1 cellular context compared by ENCODE assay signal in genomic region chr10:133308431-133309110, GRCh38.
TF ChIP-seq lines count a peak whose summit lies in the region.

Gene TUBGCP2 (minus strand): TSS chr10:133308872. CDS start chr10:133302941, 5,931 bp downstream.
Gene ZNF511 (plus strand): TSS chr10:133308914. CDS start chr10:133308944, 30 bp downstream.

TF ChIP-seq in WTC11, 78 proteins besides CTCF, POLR2A, EP300 and RAD21 (continued from another document):
- TF ChIP-seq ATF3 (CRISPR knock-in tag; conservative IDR thresholded peaks at IDR 0.05) (no peak), SP1 (CRISPR knock-in tag; conservative IDR thresholded peaks at IDR 0.05) (peak; percentile 83), TP53 (CRISPR knock-in tag; IDR thresholded peaks at IDR 0.05) (0 out of 2 replicates have a peak, but pooled peaks have one; percentile 45), SMAD3 (CRISPR knock-in tag; IDR thresholded peaks at IDR 0.05; ENCODE audit: borderline replicate concordance) (no peak), NFE2L1 (CRISPR knock-in tag; IDR thresholded peaks at IDR 0.05) (no peak), OVOL2 (CRISPR knock-in tag; IDR thresholded peaks at IDR 0.05; ENCODE audit: borderline replicate concordance) (peak; percentile 68; the same call in 1 of the 2 replicates), ZNF138 (CRISPR knock-in tag; conservative IDR thresholded peaks at IDR 0.05) (no peak)
